1 cellular context compared by ENCODE assay signal in genomic region chr12:31316964-31317363, GRCh38.
TF ChIP-seq lines count a peak whose summit lies in the region.

No MANE protein-coding gene starts in this region.

TF ChIP-seq in liver, 16 proteins besides CTCF, POLR2A, EP300 and RAD21 (continued from another document):
- TF ChIP-seq REST (IDR thresholded peaks at IDR 0.05) (no peak), YY1 (IDR thresholded peaks at IDR 0.05) (no peak), FOXA2 (IDR thresholded peaks at IDR 0.05) (no peak), FOXA1 (IDR thresholded peaks at IDR 0.05) (no peak), ZBTB33 (IDR thresholded peaks at IDR 0.05) (no peak), RXRA (IDR thresholded peaks at IDR 0.05) (no peak), GABPA (IDR thresholded peaks at IDR 0.05 in 1 of 2, conservative IDR thresholded peaks at IDR 0.05 in 1 of 2) (no peak), MAX (IDR thresholded peaks at IDR 0.05) (no peak), HNF4G (IDR thresholded peaks at IDR 0.05) (no peak), EGR1 (IDR thresholded peaks at IDR 0.05; ENCODE audit: low read depth in 2 of 2) (no peak), JUND (IDR thresholded peaks at IDR 0.05) (no peak)
